ENCODE assay signal across 12 cellular contexts in the genomic region with DNA sequence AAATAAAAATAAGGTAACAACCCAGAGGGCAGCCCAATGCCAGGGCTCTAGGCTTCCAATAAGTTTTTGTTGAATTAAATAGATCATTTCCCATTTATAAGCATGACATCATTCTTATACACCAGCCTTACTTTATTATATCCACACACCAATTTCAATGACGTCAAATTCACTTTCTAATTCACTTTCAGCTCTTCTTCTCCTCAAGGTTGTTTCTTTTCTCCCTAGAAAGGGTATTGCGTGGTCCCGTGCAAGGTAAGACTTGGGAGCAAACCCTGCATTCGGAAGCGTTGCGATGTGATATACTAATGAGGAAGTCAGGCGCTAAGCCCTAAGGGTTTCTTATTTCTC. TPM values are rescaled to one million over a fixed set of nuclear protein-coding genes. Genes with fewer than 3 reads are reported as not detected.
A peak's percentile ranks its signal among the peaks of the same experiment; 100 is the strongest.
DNase-seq lines count a peak whose midpoint lies in the region; ATAC-seq and TF ChIP-seq lines count a peak whose summit lies in the region.
"Had no signal": no experiment of that assay in that cellular context is flagged by ENCODE, and none has a peak within 500 bp of the region (broad histone marks: within the 10 kb centered on the region; RNA-seq: fewer than 3 reads in every experiment).

No MANE protein-coding gene starts in this region.

- ATAC-seq in GM19467 (IDR thresholded peaks at IDR 0.05; ENCODE audit: unreplicated experiment), result no peak

- POLR2A ChIA-PET in AG04450 (lab: Yijun Ruan, JAX), result interaction anchor here (0.7 kb wide), 1 partner anchor 112 kb away, joined by 6 read pairs; no protein-coding TSS in a partner anchor

- H3K27ac ChIP-seq in AG04450 (ENCODE audit: low read depth, low read length), result no peak overlapping the region
- H3K27ac ChIP-seq in endodermal cell (ENCODE audit: low read depth, low read length), result no peak overlapping the region
- H3K27ac ChIP-seq: body of pancreas, VCaP had no signal

- H3K36me3 ChIP-seq in endodermal cell (ENCODE audit: control insufficient read depth, insufficient read depth, low read length), result peaks cover 18% of the 10 kb centered on the region

- DNase-seq in AG04450 (ENCODE audit: low read depth, low spot score) (no peak), M059J (ENCODE audit: low read depth) (peak; percentile 41), endodermal cell (no peak), nephron progenitor cell (no peak), activated T-cell treated with anti-CD3 and anti-CD28 coated beads for 4 hours (no peak), putamen (ENCODE audit: low spot score) (no peak), occipital lobe (lab: John Stamatoyannopoulos, UW) (no peak)
- DNase-seq: DMS79 treated with DMSO at 0.1 percent for 48 hours, NCI-H446 treated with DMSO at 0.1 percent for 48 hours had no signal

- peaks cover 27% of the 10 kb centered on the region for H3K4me1 Mint-ChIP-seq in endodermal cell
- peaks cover 85% of the 10 kb centered on the region for H3K4me1 Mint-ChIP-seq in nephron progenitor cell

- H3K27me3 ChIP-seq in AG04450 (ENCODE audit: control insufficient read depth, insufficient read depth, low read length), result no peaks in the 10 kb centered on the region
- H3K27me3 ChIP-seq in endodermal cell (ENCODE audit: control insufficient read depth, insufficient read depth, low read length, poor library complexity, severe bottlenecking), result peaks cover 44% of the 10 kb centered on the region

- H3K9me3 ChIP-seq in AG04450 (ENCODE audit: control insufficient read depth, insufficient read depth, low read length) (no peaks in the 10 kb centered on the region; the same call in 1 of the 2 replicates), endodermal cell (ENCODE audit: control insufficient read depth, low read length) (no peaks in the 10 kb centered on the region)
- H3K9me3 ChIP-seq: body of pancreas had no signal

- H3K9ac ChIP-seq in endodermal cell (ENCODE audit: extremely low read depth, low read length, poor library complexity, severe bottlenecking), result peak overlapping the region; percentile 44

- no peaks in the 10 kb centered on the region for H3K4me1 ChIP-seq in endodermal cell (ENCODE audit: control insufficient read depth, insufficient read depth, low read length)

- 1 to 5% methylated on average over 4 to 7 of the region's 7 CpGs for WGBS in endodermal cell (ENCODE audit: insufficient coverage in 1 of 2, insufficient read length in 1 of 2), 2 experiments

- H3K9me3 Mint-ChIP-seq in endodermal cell, result no peaks in the 10 kb centered on the region
- H3K9me3 Mint-ChIP-seq in nephron progenitor cell, result no peaks in the 10 kb centered on the region

- H3K27ac Mint-ChIP-seq in endodermal cell (no peak overlapping the region), nephron progenitor cell (peak overlapping the region; percentile 96)

- CTCF ChIA-PET in AG04450 (lab: Charles Lee), result interaction anchor here (0.6 to 13.0 kb wide), 12 partner anchors 12 to 1311 kb away, joined by 3 to 472 read pairs (median 6); no protein-coding TSS in a partner anchor

- peaks cover 7% of the 10 kb centered on the region for H3K36me3 Mint-ChIP-seq in endodermal cell (ENCODE audit: low read depth)
- H3K36me3 Mint-ChIP-seq in nephron progenitor cell (ENCODE audit: low read depth), result no peaks in the 10 kb centered on the region

- H3K4me3 Mint-ChIP-seq in endodermal cell (peak overlapping the region; percentile 74), nephron progenitor cell (peak overlapping the region; percentile 99)

- TF ChIP-seq CTCF in AG04450 (IDR thresholded peaks at IDR 0.05; ENCODE audit: low read depth, low read length) (no peak), endodermal cell (conservative IDR thresholded peaks at IDR 0.05) (no peak), nephron progenitor cell (IDR thresholded peaks at IDR 0.05) (no peak)

- peak overlapping the region; percentile 95 for H3K4me3 ChIP-seq in AG04450 (ENCODE audit: low read depth, low read length)
- H3K4me3 ChIP-seq in endodermal cell (ENCODE audit: low read length), result peak overlapping the region; percentile 89

- H3K27me3 Mint-ChIP-seq in endodermal cell (ENCODE audit: insufficient read depth) (peaks cover 79% of the 10 kb centered on the region), nephron progenitor cell (ENCODE audit: low read depth, poor library complexity) (no peaks in the 10 kb centered on the region)

RNA-seq across cellular contexts. Expression of a gene that starts 1.1 kb away (rescaled TPM):
- polyA plus RNA-seq in AG04450 (2011; rRNA removed), result 21.9 and 35.2 TPM in 2 replicates
- 18.2 and 26.0 TPM in 2 replicates for polyA minus RNA-seq in AG04450 (2011; rRNA and poly(A)+ RNA removed)
- 355 and 363 TPM in 2 replicates for total RNA-seq in M059J (2014; rRNA removed; shearing (Covaris generic))
- 10 to 100 TPM; 12.0 to 28.9 TPM for total RNA-seq in endodermal cell
- polyA plus RNA-seq in endodermal cell (2013, experiment 1 of 2), result 62.6 TPM
- 53.1 TPM for polyA plus RNA-seq in endodermal cell (2013, experiment 2 of 2)
- 4.5 TPM for total RNA-seq in occipital lobe
- total RNA-seq: body of pancreas had no signal

Comparison
In these comparisons a context has a peak if more than half of its experiments do, and no peak if none do; other contexts are left out.
1. RNA of a gene that starts 1.1 kb away (total RNA-seq): 355 to 363 TPM in M059J; 12.0 to 28.9 TPM in endodermal cell and 4.5 TPM in occipital lobe (single experiment); every median in the first group is over 10 times any median in the second.